2 cellular contexts compared by ENCODE assay signal in genomic region chr22:40409613-40410113, GRCh38.
TF ChIP-seq lines count a peak whose summit lies in the region.

No MANE protein-coding gene starts in this region.

TF ChIP-seq in HCT116, 20 proteins besides CTCF, POLR2A, EP300 and RAD21:
- TF ChIP-seq SP1 (IDR thresholded peaks at IDR 0.05; ENCODE audit: low read depth) (no peak), ELF1 (IDR thresholded peaks at IDR 0.05; ENCODE audit: borderline replicate concordance, low read depth) (no peak), JUND (IDR thresholded peaks at IDR 0.05) (no peak), EZH2phosphoT487 (IDR thresholded peaks at IDR 0.05; ENCODE audit: borderline replicate concordance) (no peak), CEBPB (IDR thresholded peaks at IDR 0.05; ENCODE audit: low read depth) (no peak), EZH2 (IDR thresholded peaks at IDR 0.05) (no peak), FOSL1 (IDR thresholded peaks at IDR 0.05; ENCODE audit: low read depth) (no peak)

TF ChIP-seq in K562, 482 proteins besides CTCF, POLR2A, EP300 and RAD21:
- TF ChIP-seq ARID2 (IDR thresholded peaks at IDR 0.05) (no peak), ZSCAN32 (CRISPR knock-in tag; IDR thresholded peaks at IDR 0.05) (no peak), HSF4 (CRISPR knock-in tag; IDR thresholded peaks at IDR 0.05; ENCODE audit: borderline replicate concordance) (no peak), ZNF3 (CRISPR knock-in tag; IDR thresholded peaks at IDR 0.05) (no peak), THRB (CRISPR knock-in tag; conservative IDR thresholded peaks at IDR 0.05) (no peak), PHF21A (IDR thresholded peaks at IDR 0.05; ENCODE audit: borderline replicate concordance, low read depth) (no peak), CHAMP1 (IDR thresholded peaks at IDR 0.05) (no peak), SP2 (IDR thresholded peaks at IDR 0.05; ENCODE audit: extremely low read depth, low read depth, low read length, poor library complexity, severe bottlenecking) (no peak), RBM22 (IDR thresholded peaks at IDR 0.05; ENCODE audit: low read depth, low read length, poor library complexity, severe bottlenecking) (peak; percentile 82), ZHX1 (conservative IDR thresholded peaks at IDR 0.05; ENCODE audit: low read length) (no peak), ZNF263 (CRISPR knock-in tag; IDR thresholded peaks at IDR 0.05; ENCODE audit: borderline replicate concordance) (no peak), POLR2G (IDR thresholded peaks at IDR 0.05; ENCODE audit: low read depth, low read length) (peak; percentile 63; the same call in 1 of the 2 replicates), SMARCE1 (IDR thresholded peaks at IDR 0.05) (no peak), DACH1 (IDR thresholded peaks at IDR 0.05; ENCODE audit: partially characterized antibody) (no peak), RUNX1 (IDR thresholded peaks at IDR 0.05; ENCODE audit: low read depth) (no peak)
TF ChIP-seq in K562: peak in this region for 2.
